1 cellular context compared by ENCODE assay signal in the genomic region with DNA sequence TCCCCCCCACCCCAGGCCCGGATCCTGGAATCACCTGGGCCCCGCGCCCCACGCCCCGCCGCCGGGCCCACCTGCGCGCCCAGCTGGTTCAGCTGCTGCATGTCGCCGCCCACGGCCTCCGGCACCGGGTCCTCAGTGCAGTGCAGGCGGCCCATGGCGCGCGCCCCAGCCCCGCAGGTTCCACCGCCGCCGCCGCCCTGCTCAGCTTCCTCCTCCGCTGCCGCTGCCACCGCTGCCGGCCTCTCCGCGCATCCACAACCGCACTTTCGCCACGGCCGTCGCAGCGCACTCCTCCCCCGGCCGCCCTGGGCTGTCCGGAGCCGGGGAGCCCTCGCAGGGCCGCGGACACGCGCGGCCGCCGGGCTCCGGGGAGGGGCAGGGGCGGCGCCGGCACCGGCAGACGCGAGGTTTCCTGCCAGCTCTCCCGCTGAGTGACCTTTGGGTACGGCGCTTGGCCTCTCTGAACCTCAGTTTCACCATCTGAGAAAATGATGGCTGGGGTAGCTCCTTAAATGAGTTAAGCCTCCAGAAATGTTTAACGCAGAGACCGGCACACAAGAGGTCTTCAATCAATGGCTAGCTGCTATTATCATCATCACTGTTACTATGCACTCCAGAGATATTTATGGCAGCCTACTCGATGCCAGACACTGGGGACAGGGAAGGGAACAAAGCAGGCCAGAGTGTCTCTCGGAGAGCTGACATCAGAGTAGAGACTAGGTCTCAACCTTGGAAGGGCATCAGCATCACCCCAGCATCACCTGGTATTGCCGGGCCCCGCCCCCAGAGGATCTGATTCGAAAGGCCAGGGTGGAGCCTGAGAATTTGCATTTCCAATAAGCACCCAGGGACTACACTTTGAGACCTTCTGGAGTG.
TF ChIP-seq lines count a peak whose summit lies in the region.

Gene COMMD7 (minus strand): TSS at position 231 of the 876 bp plus-strand sequence. CDS start 76 bp downstream, at position 155.

TF ChIP-seq in liver, 16 proteins besides CTCF, POLR2A, EP300 and RAD21 (continued from another document):
- no peak for TF ChIP-seq ATF3 (IDR thresholded peaks at IDR 0.05)
